Comparison of ENCODE assay signal across 8 cellular contexts in genomic region chr2:230289311-230289710, GRCh38. TPM values are rescaled to one million over a fixed set of nuclear protein-coding genes. Genes with fewer than 3 reads are reported as not detected.
DNase-seq lines count a peak whose midpoint lies in the region; ATAC-seq, FAIRE-seq and TF ChIP-seq lines count a peak whose summit lies in the region.
"Not testable (repeated sequence)": the region's sequence is repeated elsewhere in the genome, so short reads cannot be mapped to it uniquely, and the experiment has no call there.

No MANE protein-coding gene starts in this region.

- H3K18ac ChIP-seq in neuronal stem cell (ENCODE audit: low read length): not testable (repeated sequence)

- peak in 2 of 3 donors; percentile 30 for DNase-seq in CD4-positive, CD25-positive, alpha-beta regulatory T cell
- DNase-seq in HFF-Myc (ENCODE audit: extremely low read depth, low read depth): peak; percentile 26
- peak; percentile 36 for DNase-seq in M059J (ENCODE audit: low read depth)
- not testable (repeated sequence) for DNase-seq in SK-N-SH
- DNase-seq in astrocyte (ENCODE audit: low read depth): peak; percentile 6
- peak; percentile 53 for DNase-seq in epithelial cell of esophagus (ENCODE audit: low read depth)
- DNase-seq in iPS-NIHi11 (ENCODE audit: low spot score): peak; percentile 23
- DNase-seq in neuronal stem cell (ENCODE audit: low spot score): peak; percentile 4

- H3K4me2 ChIP-seq in SK-N-SH; astrocyte (ENCODE audit: low read length); neuronal stem cell (ENCODE audit: insufficient read depth, low read length, poor library complexity, severe bottlenecking): not testable (repeated sequence)

- H3K23ac ChIP-seq in neuronal stem cell (ENCODE audit: low read depth, low read length, poor library complexity): not testable (repeated sequence)

- H3K4me3 ChIP-seq in CD4-positive, CD25-positive, alpha-beta regulatory T cell (ENCODE audit: low read depth, low read length); HFF-Myc (replicated peaks; ENCODE audit: low read depth, low read length); SK-N-SH (ENCODE audit: low read depth in 2 of 2, low read length in 1 of 2); astrocyte (ENCODE audit: insufficient read depth, low read depth, low read length); epithelial cell of esophagus (ENCODE audit: low read length); neuronal stem cell (ENCODE audit: low read length in 2 of 2): not testable (repeated sequence)

- H2AFZ ChIP-seq in SK-N-SH (ENCODE audit: low read depth); astrocyte (ENCODE audit: low read depth, low read length); neuronal stem cell (ENCODE audit: low read length): not testable (repeated sequence)

- not testable (repeated sequence) for H2BK12ac ChIP-seq in neuronal stem cell (ENCODE audit: low read length)

- not testable (repeated sequence) for H4K8ac ChIP-seq in neuronal stem cell (ENCODE audit: low read depth, low read length)

- not testable (repeated sequence) for FAIRE-seq in astrocyte (lab: Jason Lieb, UNC)

- not testable (repeated sequence) for TF ChIP-seq CTCF in HFF-Myc (IDR thresholded peaks at IDR 0.05; ENCODE audit: low read depth, low read length, missing control alignments); SK-N-SH (IDR thresholded peaks at IDR 0.05); astrocyte (IDR thresholded peaks at IDR 0.05; ENCODE audit: insufficient read depth, low read depth, low read length); epithelial cell of esophagus (IDR thresholded peaks at IDR 0.05; ENCODE audit: insufficient read depth, low read depth, low read length, missing control alignments)

- not testable (repeated sequence) for H3K9ac ChIP-seq in SK-N-SH; astrocyte (ENCODE audit: low read length); neuronal stem cell (ENCODE audit: low read depth, low read length, poor library complexity)

- 17% methylated on average over 4 of the region's 4 CpGs for WGBS in SK-N-SH (ENCODE audit: low lambda C conversion rate)
- no CpG with 5 or more reads among the region's 4 CpGs for WGBS in neuronal stem cell (ENCODE audit: extremely low coverage in 2 of 2, insufficient read length in 2 of 2, insufficient replicate concordance in 1 of 2), 2 donors

- not testable (repeated sequence) for H3K4ac ChIP-seq in neuronal stem cell (ENCODE audit: low read length)

- not testable (repeated sequence) for H3K79me1 ChIP-seq in neuronal stem cell (ENCODE audit: low read depth, low read length)

- H3K4me1 Mint-ChIP-seq in CD4-positive, CD25-positive, alpha-beta regulatory T cell: peaks cover 5 to 11% (median 9%) of the 10 kb centered on the region in 4 donors
- not testable (repeated sequence) for H3K4me1 Mint-ChIP-seq in astrocyte (ENCODE audit: low read depth, unreplicated experiment)

- not testable (repeated sequence) for H3F3A ChIP-seq in SK-N-SH (replicated peaks; ENCODE audit: insufficient read depth)

- TF ChIP-seq EP300 in SK-N-SH (IDR thresholded peaks at IDR 0.05; ENCODE audit: borderline replicate concordance in 1 of 2, low read depth in 1 of 2, low read length in 1 of 2): not testable (repeated sequence)

- not testable (repeated sequence) for H3K27ac Mint-ChIP-seq in CD4-positive, CD25-positive, alpha-beta regulatory T cell; astrocyte (ENCODE audit: unreplicated experiment)

- not testable (repeated sequence) for H3K27me3 Mint-ChIP-seq in CD4-positive, CD25-positive, alpha-beta regulatory T cell; astrocyte (ENCODE audit: low read depth, unreplicated experiment)

- H3K27me3 ChIP-seq in CD4-positive, CD25-positive, alpha-beta regulatory T cell (ENCODE audit: control insufficient read depth, insufficient read depth, low read length); SK-N-SH (ENCODE audit: insufficient read depth); astrocyte (ENCODE audit: insufficient read depth, low read length); neuronal stem cell (ENCODE audit: control insufficient read depth in 3 of 3, insufficient read depth in 3 of 3, low read depth in 1 of 3, low read length in 3 of 3): not testable (repeated sequence)

- peaks cover 82% of the 10 kb centered on the region for H3K36me3 Mint-ChIP-seq in CD4-positive, CD25-positive, alpha-beta regulatory T cell
- H3K36me3 Mint-ChIP-seq in astrocyte (ENCODE audit: low read depth, unreplicated experiment): peaks cover 43% of the 10 kb centered on the region

- H3K9me2 ChIP-seq in SK-N-SH: not testable (repeated sequence)

- not testable (repeated sequence) for H2BK15ac ChIP-seq in neuronal stem cell (ENCODE audit: low read length)

- not testable (repeated sequence) for H2BK5ac ChIP-seq in neuronal stem cell (ENCODE audit: low read length)

- not testable (repeated sequence) for H3K14ac ChIP-seq in neuronal stem cell (ENCODE audit: low read length)

- TF ChIP-seq RAD21 in SK-N-SH (IDR thresholded peaks at IDR 0.05; ENCODE audit: low read length): not testable (repeated sequence)

- ATAC-seq in CD4-positive, CD25-positive, alpha-beta regulatory T cell (ENCODE audit: low read depth in 2 of 2): not testable (repeated sequence)

- CTCF ChIA-PET in SK-N-SH (lab: Yijun Ruan, JAX): not testable (repeated sequence)

- POLR2A ChIA-PET in SK-N-SH (lab: Yijun Ruan, JAX): not testable (repeated sequence)

- H3K4me1 ChIP-seq in CD4-positive, CD25-positive, alpha-beta regulatory T cell (ENCODE audit: control insufficient read depth, insufficient read depth, low read length, poor library complexity, severe bottlenecking); SK-N-SH (ENCODE audit: control insufficient read depth in 1 of 2, insufficient read depth in 2 of 2, low read depth in 1 of 2, low read length in 1 of 2); astrocyte (ENCODE audit: insufficient read depth, low read length); neuronal stem cell (ENCODE audit: control insufficient read depth in 2 of 2, insufficient read depth in 1 of 2, low read depth in 1 of 2, low read length in 2 of 2): not testable (repeated sequence)

- not testable (repeated sequence) for H3K9me3 ChIP-seq in CD4-positive, CD25-positive, alpha-beta regulatory T cell (ENCODE audit: control insufficient read depth in 2 of 2, low read length in 2 of 2); SK-N-SH; astrocyte (ENCODE audit: insufficient read depth, low read depth, low read length); neuronal stem cell (replicated peaks in 1 of 2; ENCODE audit: control insufficient read depth in 2 of 2, insufficient read depth in 1 of 2, low read depth in 1 of 2, low read length in 2 of 2)

- H3K27ac ChIP-seq in CD4-positive, CD25-positive, alpha-beta regulatory T cell (ENCODE audit: insufficient read depth, low read length, poor library complexity, severe bottlenecking); SK-N-SH (ENCODE audit: low read depth in 2 of 2, low read length in 1 of 2); astrocyte (ENCODE audit: low read depth, low read length); neuronal stem cell (replicated peaks; ENCODE audit: low read length): not testable (repeated sequence)

- H3K4me3 Mint-ChIP-seq in CD4-positive, CD25-positive, alpha-beta regulatory T cell; astrocyte (ENCODE audit: unreplicated experiment): not testable (repeated sequence)

- not testable (repeated sequence) for H2BK120ac ChIP-seq in neuronal stem cell (ENCODE audit: low read depth, low read length)

- not testable (repeated sequence) for H4K91ac ChIP-seq in neuronal stem cell (ENCODE audit: low read depth, low read length, poor library complexity)

- H3K9me3 Mint-ChIP-seq in CD4-positive, CD25-positive, alpha-beta regulatory T cell; astrocyte (ENCODE audit: unreplicated experiment): not testable (repeated sequence)

- H4K20me1 ChIP-seq in SK-N-SH (ENCODE audit: insufficient read depth); astrocyte (ENCODE audit: insufficient read depth, low read length): not testable (repeated sequence)

- H3K36me3 ChIP-seq in CD4-positive, CD25-positive, alpha-beta regulatory T cell (ENCODE audit: control insufficient read depth, insufficient read depth, low read length): peaks cover 75% of the 10 kb centered on the region
- not testable (repeated sequence) for H3K36me3 ChIP-seq in SK-N-SH (replicated peaks in 1 of 2; ENCODE audit: control insufficient read depth in 1 of 2, insufficient read depth in 2 of 2, low read length in 1 of 2); astrocyte (ENCODE audit: insufficient read depth, low read length); neuronal stem cell (replicated peaks in 1 of 2; ENCODE audit: control insufficient read depth in 2 of 2, insufficient read depth in 2 of 2, low read length in 2 of 2)

- H3K79me2 ChIP-seq in SK-N-SH (ENCODE audit: insufficient read depth); astrocyte (ENCODE audit: insufficient read depth, low read length): not testable (repeated sequence)

- not testable (repeated sequence) for H2AK5ac ChIP-seq in neuronal stem cell (ENCODE audit: low read depth, low read length)

RNA-seq across cellular contexts. Expression of gene SP140L, which starts 37.7 kb away (rescaled TPM):
- 68.5 TPM for total RNA-seq in CD4-positive, CD25-positive, alpha-beta regulatory T cell
- polyA plus RNA-seq in CD4-positive, CD25-positive, alpha-beta regulatory T cell: 10 to 100 TPM; 14.3 to 25.9 (median 22.6) TPM
- 7.6 and 11.2 TPM in 2 replicates for total RNA-seq in M059J (2014; rRNA removed; shearing (Covaris generic))
- polyA plus RNA-seq in SK-N-SH (2012; rRNA removed): 13.5 and 18.0 TPM in 2 replicates
- 11.7 and 13.1 TPM in 2 replicates for polyA plus RNA-seq in SK-N-SH (2012; cell fraction: cytosol; rRNA removed)
- polyA plus RNA-seq in SK-N-SH (2012; cell fraction: nucleus; rRNA removed): 22.2 and 44.3 TPM in 2 replicates
- 32.2 and 36.8 TPM in 2 replicates for total RNA-seq in astrocyte
- 0.10 TPM for polyA plus RNA-seq in neuronal stem cell (2013, experiment 1 of 2)
- polyA plus RNA-seq in neuronal stem cell (2013, experiment 2 of 2): 0.10 TPM
